Comparison of ENCODE assay signal across 11 cellular contexts in the genomic region with DNA sequence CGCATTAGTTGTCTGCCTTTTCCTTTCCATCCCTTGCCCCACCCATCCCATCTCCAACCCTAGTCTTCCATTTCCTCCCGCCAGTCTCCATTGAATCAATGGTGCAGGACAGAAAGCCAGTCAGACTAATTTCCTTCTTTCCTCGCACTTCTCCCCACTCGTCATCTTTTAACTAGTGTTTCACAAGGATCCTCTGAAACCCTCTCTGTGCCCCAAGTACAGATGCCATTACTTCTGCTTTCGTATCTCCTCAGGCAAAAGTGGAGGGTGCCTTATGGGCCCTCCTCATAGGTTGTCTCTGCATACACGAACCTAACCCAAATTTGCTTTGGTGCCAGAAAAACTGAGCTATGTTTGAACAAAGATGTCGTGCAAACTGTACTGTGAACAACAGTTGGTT. TPM values are rescaled to one million over a fixed set of nuclear protein-coding genes. Genes with fewer than 3 reads are reported as not detected.
DNase-seq lines count a peak whose midpoint lies in the region; ATAC-seq and TF ChIP-seq lines count a peak whose summit lies in the region.
"Had no signal": no experiment of that assay in that cellular context is flagged by ENCODE, and none has a peak within 500 bp of the region (broad histone marks: within the 10 kb centered on the region; RNA-seq: fewer than 3 reads in every experiment).

No MANE protein-coding gene starts in this region.

- H3K27me3 ChIP-seq in esophagus muscularis mucosa = no peaks in the 10 kb centered on the region
- H3K27me3 ChIP-seq: BE2C, MG63, uterus had no signal

- H3K4me1 ChIP-seq in esophagus muscularis mucosa = peaks cover 42 to 57% (median 45%) of the 10 kb centered on the region in 4 donors

- no peak overlapping the region for H3K27ac ChIP-seq in esophagus muscularis mucosa (replicated peaks in 1 of 4)
- H3K27ac ChIP-seq: uterus had no signal

- DNase-seq in activated naive CD4-positive, alpha-beta T cell treated with anti-CD3 and anti-CD28 coated beads, Interleukin-2, amount 10 ng/mL, durations not matched to agents 7 days and 5 days = no peak
- DNase-seq in activated naive CD4-positive, alpha-beta T cell (lab: John Stamatoyannopoulos, UW) = no peak
- DNase-seq in MV-4-11 (lab: John Stamatoyannopoulos, UW) (peak; percentile 95), NCI-H2227 treated with DMSO at 0.1 percent for 48 hours (lab: John Stamatoyannopoulos, UW) (no peak), iPS-NIHi7 (ENCODE audit: extremely low spot score) (no peak), esophagus muscularis mucosa (ENCODE audit: extremely low spot score) (no peak)
- no peak for DNase-seq in stimulated activated naive B cell treated with anti-CD40 and anti-IgM and Interleukin-4, amounts not matched to agents 10 μg/mL and 1 μg/mL and 100 μg/mL, for 72 hours
- DNase-seq: BE2C, MG63, uterus had no signal

- H3K36me3 ChIP-seq in esophagus muscularis mucosa = peaks cover 24 to 60% (median 54%) of the 10 kb centered on the region in 4 donors
- H3K36me3 ChIP-seq: uterus had no signal

- TF ChIP-seq POLR2A in esophagus muscularis mucosa (IDR thresholded peaks at IDR 0.05; ENCODE audit: low read depth) = no peak

- peak overlapping the region; percentile 9 for H3K27ac Mint-ChIP-seq in activated naive CD4-positive, alpha-beta T cell treated with anti-CD3 and anti-CD28 coated beads, Interleukin-2, amount 10 ng/mL, durations not matched to agents 7 days and 5 days
- H3K27ac Mint-ChIP-seq in activated naive CD8-positive, alpha-beta T cell = peak overlapping the region; percentile 31
- H3K27ac Mint-ChIP-seq in stimulated activated naive B cell treated with anti-CD40 and anti-IgM and Interleukin-4, amounts not matched to agents 10 μg/mL and 1 μg/mL and 100 μg/mL, for 72 hours = peak overlapping the region; percentile 73

- no peak for TF ChIP-seq EP300 in esophagus muscularis mucosa (IDR thresholded peaks at IDR 0.05)

- CTCF ChIA-PET in activated naive CD4-positive, alpha-beta T cell treated with anti-CD3 and anti-CD28 coated beads, Interleukin-2, amount 10 ng/mL, durations not matched to agents 7 days and 5 days (lab: Charles Lee) = no interaction called here

- peaks cover 72% of the 10 kb centered on the region for H3K4me1 Mint-ChIP-seq in activated naive CD4-positive, alpha-beta T cell treated with anti-CD3 and anti-CD28 coated beads, Interleukin-2, amount 10 ng/mL, durations not matched to agents 7 days and 5 days
- H3K4me1 Mint-ChIP-seq in activated naive CD8-positive, alpha-beta T cell (ENCODE audit: low read depth) = peaks cover 74% of the 10 kb centered on the region
- peaks cover 49 to 70% of the 10 kb centered on the region in 2 donors for H3K4me1 Mint-ChIP-seq in stimulated activated naive B cell treated with anti-CD40 and anti-IgM and Interleukin-4, amounts not matched to agents 10 μg/mL and 1 μg/mL and 100 μg/mL, for 72 hours

- H3K4me3 ChIP-seq in esophagus muscularis mucosa = no peak overlapping the region
- H3K4me3 ChIP-seq: MG63, uterus had no signal

- peaks cover 64% of the 10 kb centered on the region for H3K36me3 Mint-ChIP-seq in activated naive CD4-positive, alpha-beta T cell treated with anti-CD3 and anti-CD28 coated beads, Interleukin-2, amount 10 ng/mL, durations not matched to agents 7 days and 5 days
- H3K36me3 Mint-ChIP-seq in activated naive CD8-positive, alpha-beta T cell = peaks cover 9% of the 10 kb centered on the region
- peaks cover 44 to 59% of the 10 kb centered on the region in 2 donors for H3K36me3 Mint-ChIP-seq in stimulated activated naive B cell treated with anti-CD40 and anti-IgM and Interleukin-4, amounts not matched to agents 10 μg/mL and 1 μg/mL and 100 μg/mL, for 72 hours

- H3K4me3 Mint-ChIP-seq in activated naive CD4-positive, alpha-beta T cell treated with anti-CD3 and anti-CD28 coated beads, Interleukin-2, amount 10 ng/mL, durations not matched to agents 7 days and 5 days = no peak overlapping the region
- no peak overlapping the region for H3K4me3 Mint-ChIP-seq in activated naive CD8-positive, alpha-beta T cell
- H3K4me3 Mint-ChIP-seq in stimulated activated naive B cell treated with anti-CD40 and anti-IgM and Interleukin-4, amounts not matched to agents 10 μg/mL and 1 μg/mL and 100 μg/mL, for 72 hours = no peak overlapping the region

- intact Hi-C loops in esophagus muscularis mucosa (cut with DNase I) = no loop called here

- H3K9me3 ChIP-seq in esophagus muscularis mucosa = no peaks in the 10 kb centered on the region
- H3K9me3 ChIP-seq: BE2C, MG63, uterus had no signal

- WGBS in esophagus muscularis mucosa = 65% methylated on average over 7 of the region's 7 CpGs

- no peak for TF ChIP-seq CTCF in esophagus muscularis mucosa (IDR thresholded peaks at IDR 0.05)

- no peaks in the 10 kb centered on the region for H3K9me3 Mint-ChIP-seq in activated naive CD4-positive, alpha-beta T cell treated with anti-CD3 and anti-CD28 coated beads, Interleukin-2, amount 10 ng/mL, durations not matched to agents 7 days and 5 days
- no peaks in the 10 kb centered on the region for H3K9me3 Mint-ChIP-seq in activated naive CD8-positive, alpha-beta T cell (ENCODE audit: low read depth)
- no peaks in the 10 kb centered on the region for H3K9me3 Mint-ChIP-seq in stimulated activated naive B cell treated with anti-CD40 and anti-IgM and Interleukin-4, amounts not matched to agents 10 μg/mL and 1 μg/mL and 100 μg/mL, for 72 hours

- no peak for ATAC-seq in stimulated activated naive B cell treated with anti-CD40 and anti-IgM and Interleukin-4, amounts not matched to agents 10 μg/mL and 1 μg/mL and 100 μg/mL, for 72 hours (replicated peaks)

- no peaks in the 10 kb centered on the region for H3K27me3 Mint-ChIP-seq in activated naive CD4-positive, alpha-beta T cell treated with anti-CD3 and anti-CD28 coated beads, Interleukin-2, amount 10 ng/mL, durations not matched to agents 7 days and 5 days
- H3K27me3 Mint-ChIP-seq in activated naive CD8-positive, alpha-beta T cell = no peaks in the 10 kb centered on the region
- no peaks in the 10 kb centered on the region for H3K27me3 Mint-ChIP-seq in stimulated activated naive B cell treated with anti-CD40 and anti-IgM and Interleukin-4, amounts not matched to agents 10 μg/mL and 1 μg/mL and 100 μg/mL, for 72 hours

RNA-seq across cellular contexts. Expression of a gene that starts 4.3 kb away (rescaled TPM):
- 100 to 1,000 TPM; 247 to 451 (median 356) TPM for total RNA-seq in esophagus muscularis mucosa

RNA-seq across cellular contexts. Expression of a gene that starts 25.0 kb away (rescaled TPM):
- total RNA-seq in esophagus muscularis mucosa = 10 to 100 TPM; 13.3 to 27.2 (median 16.9) TPM

RNA-seq across cellular contexts. Expression of a gene that starts 27.3 kb away (rescaled TPM):
- total RNA-seq in esophagus muscularis mucosa = 1 to 10 TPM; 1.2 to 5.2 (median 4.0) TPM

Comparison
In these comparisons a context has a peak if more than half of its experiments do, and no peak if none do; other contexts are left out.
1. H3K27ac Mint-ChIP-seq: peak in every context shown above with its lines; median percentile 73 in stimulated activated naive B cell treated with anti-CD40 and anti-IgM and Interleukin-4, amounts not matched to agents 10 μg/mL and 1 μg/mL and 100 μg/mL, for 72 hours; 31 in activated naive CD8-positive, alpha-beta T cell; 9 in activated naive CD4-positive, alpha-beta T cell treated with anti-CD3 and anti-CD28 coated beads, Interleukin-2, amount 10 ng/mL, durations not matched to agents 7 days and 5 days.